In the genomic region with DNA sequence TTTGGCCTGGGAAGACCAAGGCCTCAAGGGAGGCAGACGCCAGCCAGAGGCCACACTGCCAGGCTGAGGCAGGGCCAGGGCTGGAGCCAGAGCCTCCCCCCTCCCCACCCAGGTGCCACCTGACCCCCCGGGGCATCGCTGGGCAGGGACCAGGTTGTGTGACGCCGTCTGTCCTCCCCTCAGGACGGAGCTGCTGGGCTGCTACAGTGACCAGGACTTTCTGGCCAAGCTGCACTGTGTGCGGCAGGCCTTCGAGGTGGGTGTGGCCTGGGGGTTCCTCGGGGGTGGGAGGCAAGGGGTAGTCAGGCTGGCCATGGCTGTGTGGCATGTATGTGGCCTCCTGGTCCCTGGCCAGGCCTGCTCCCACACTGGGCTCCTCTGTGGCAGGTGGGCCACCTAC, we compare ENCODE assay signal across 17 cellular contexts. TPM values are rescaled to one million over a fixed set of nuclear protein-coding genes. Genes with fewer than 3 reads are reported as not detected.
DNase-seq lines count a peak whose midpoint lies in the region; ATAC-seq, FAIRE-seq and TF ChIP-seq lines count a peak whose summit lies in the region.
"Had no signal": no experiment of that assay in that cellular context is flagged by ENCODE, and none has a peak within 500 bp of the region (broad histone marks: within the 10 kb centered on the region; RNA-seq: fewer than 3 reads in every experiment).

No MANE protein-coding gene starts in this region.

- TF ChIP-seq CTCF in HEK293 (tag by site-specific recombination; IDR thresholded peaks at IDR 0.05) (no peak), K562 (IDR thresholded peaks at IDR 0.05 in 2 of 3, conservative IDR thresholded peaks at IDR 0.05 in 1 of 3; ENCODE audit: insufficient read depth in 2 of 3, low read depth in 1 of 3, low read length in 3 of 3) (no peak), osteoblast (IDR thresholded peaks at IDR 0.05; ENCODE audit: extremely low read depth, low read depth, low read length) (no peak)

- no peak for TF ChIP-seq RAD21 in K562 (CRISPR knock-in tag; conservative IDR thresholded peaks at IDR 0.05 in 1 of 2, IDR thresholded peaks at IDR 0.05 in 1 of 2)

- H3K27ac ChIP-seq in HEK293 (ENCODE audit: extremely low read depth, low read depth, low read length): no peak overlapping the region
- no peak overlapping the region for H3K27ac ChIP-seq in K562 (ENCODE audit: extremely low read depth, low read depth, low read length)
- H3K27ac ChIP-seq in osteoblast (ENCODE audit: low read depth, low read length): no peak overlapping the region
- H3K27ac ChIP-seq: C4-2B had no signal

- BruUV-seq in K562 (replicated peaks; lab: Mats Ljungman, UMichigan): no TSS peak

- CTCF ChIA-PET in HEK293 (lab: Yijun Ruan, JAX) (no interaction called here), K562 (lab: Yijun Ruan, JAX; ENCODE audit: low intra/inter-chr PET ratio) (no interaction called here)

- TF ChIP-seq POLR2A in K562 (conservative IDR thresholded peaks at IDR 0.05): no peak

- H4K20me1 ChIP-seq in K562 (replicated peaks; ENCODE audit: control insufficient read depth, insufficient read depth, low read length): no peaks in the 10 kb centered on the region
- H4K20me1 ChIP-seq in osteoblast (ENCODE audit: insufficient read depth, low read length): peaks cover 4% of the 10 kb centered on the region

- no peak overlapping the region for H3K4me3 ChIP-seq in HEK293 (ENCODE audit: low read depth, low read length)
- H3K4me3 ChIP-seq in K562: no peak overlapping the region
- H3K4me3 ChIP-seq in osteoblast (ENCODE audit: insufficient read depth, low read length): no peak overlapping the region
- H3K4me3 ChIP-seq: GM23338 had no signal

- intact Hi-C loops in K562 (cut with micrococcal nuclease): no loop called here

- H3K9me3 ChIP-seq in HEK293 (ENCODE audit: control insufficient read depth, insufficient read depth, low read depth, low read length): no peaks in the 10 kb centered on the region
- no peaks in the 10 kb centered on the region for H3K9me3 ChIP-seq in K562 (replicated peaks; ENCODE audit: control insufficient read depth, insufficient read depth, low read depth, low read length)
- no peaks in the 10 kb centered on the region for H3K9me3 ChIP-seq in osteoblast (ENCODE audit: low read depth, low read length)
- H3K9me3 ChIP-seq: Caco-2 had no signal

- 94% methylated on average over 7 of the region's 9 CpGs for WGBS in K562 (ENCODE audit: insufficient coverage, low coverage, missing lambda C conversion rate)

- H3K36me3 ChIP-seq in HEK293 (ENCODE audit: control insufficient read depth in 2 of 2, insufficient read depth in 1 of 2, low read length in 2 of 2): peaks cover 4 to 68% of the 10 kb centered on the region in 2 experiments; a peak in 2 of 3 replicates
- peaks cover 80% of the 10 kb centered on the region for H3K36me3 ChIP-seq in K562 (ENCODE audit: control insufficient read depth, insufficient read depth, low read length)
- H3K36me3 ChIP-seq in osteoblast (ENCODE audit: insufficient read depth, low read length): peaks cover 44% of the 10 kb centered on the region

- TF ChIP-seq EP300 in K562 (IDR thresholded peaks at IDR 0.05; ENCODE audit: low read length): no peak

- H2AFZ ChIP-seq in K562 (ENCODE audit: low read depth, low read length) (no peak overlapping the region), osteoblast (ENCODE audit: low read length) (no peak overlapping the region)
- H2AFZ ChIP-seq: GM23338 had no signal

- DNase-seq in K562 (ENCODE audit: extremely low read depth in 1 of 4, low spot score in 3 of 4) (no peak), osteoblast (ENCODE audit: insufficient read length, low spot score, missing footprints) (peak; percentile 37), OCI-M2 (lab: John Stamatoyannopoulos, UW; ENCODE audit: unreplicated experiment) (no peak)
- DNase-seq in central memory CD4-positive, alpha-beta T cell: no peak
- DNase-seq: ACHN; CD4-positive, alpha-beta T cell; H7 had no signal

- ATAC-seq in K562 (no peak), GM18870 (IDR thresholded peaks at IDR 0.05; ENCODE audit: unreplicated experiment) (no peak)
- ATAC-seq: GM23338, HCT116 had no signal

- peaks cover 5% of the 10 kb centered on the region for H3K9me1 ChIP-seq in K562 (ENCODE audit: control insufficient read depth, insufficient read depth, low read length)

- in situ Hi-C loops in K562 (cut with MboI): no loop called here

- H3K4me1 ChIP-seq in HEK293 (ENCODE audit: control insufficient read depth, insufficient read depth, low read length) (no peaks in the 10 kb centered on the region), K562 (replicated peaks in 1 of 2; ENCODE audit: control insufficient read depth in 2 of 2, insufficient read depth in 2 of 2, low read length in 2 of 2) (peaks cover under 1 to 22% of the 10 kb centered on the region in 2 experiments; a peak in 3 of 5 replicates), osteoblast (ENCODE audit: insufficient read depth, low read length) (peaks cover 15% of the 10 kb centered on the region)
- H3K4me1 ChIP-seq: Caco-2 had no signal

- no peak for FAIRE-seq in K562 (lab: Jason Lieb, UNC)
- FAIRE-seq: A204.1, D721Med, G401.6, GM12891 had no signal

- H3K79me2 ChIP-seq in K562 (ENCODE audit: control insufficient read depth, insufficient read depth, low read length) (no peaks in the 10 kb centered on the region), osteoblast (ENCODE audit: insufficient read depth, low read length) (no peaks in the 10 kb centered on the region)

- POLR2A ChIA-PET in HEK293 (lab: Yijun Ruan, JAX): interaction anchor here (0.6 kb wide), 1 partner anchor 1213 kb away, joined by 3 read pairs; no protein-coding TSS in a partner anchor
- POLR2A ChIA-PET in K562 (lab: Yijun Ruan, JAX): no interaction called here

- no peak overlapping the region for H3K9ac ChIP-seq in K562 (ENCODE audit: insufficient read depth in 1 of 2, low read depth in 2 of 2, low read length in 2 of 2)

- H3K27me3 ChIP-seq in K562 (ENCODE audit: control insufficient read depth in 2 of 2, insufficient read depth in 2 of 2, low read length in 2 of 2): no peaks in the 10 kb centered on the region
- no peaks in the 10 kb centered on the region for H3K27me3 ChIP-seq in osteoblast (ENCODE audit: insufficient read depth, low read length)

- H3K4me2 ChIP-seq in K562 (ENCODE audit: insufficient read depth, low read length) (no peak overlapping the region), osteoblast (ENCODE audit: insufficient read depth, low read length) (no peak overlapping the region)
- H3K4me2 ChIP-seq: GM23338 had no signal

RNA-seq across cellular contexts. Expression of a gene that starts 17.9 kb away (rescaled TPM):
- 25.1 and 61.9 TPM in 2 replicates for total RNA-seq in K562 (2011; cell fraction: chromatin; rRNA removed; ENCODE audit: low replicate concordance)
- total RNA-seq in K562 (2011; cell fraction: nucleolus; rRNA removed): 71.3 and 71.4 TPM in 2 replicates
- total RNA-seq in K562 (2011; cell fraction: nucleoplasm; rRNA removed): 60.4 and 62.9 TPM in 2 replicates
- total RNA-seq in K562 (2014; rRNA removed) (25.2 and 28.7 TPM in 2 replicates), K562 (2014; rRNA removed; fragmentation: Illumina TruSeq; extraction: Trizol) (16.1 and 20.1 TPM in 2 replicates), K562 (2015; rRNA removed; fragmentation: Illumina TruSeq; extraction: Trizol) (29.8 and 30.5 TPM in 2 replicates), K562 (2021) (37.5 and 39.8 TPM in 2 replicates), osteoblast (10.3 and 10.5 TPM in 2 replicates)
- polyA plus RNA-seq in K562 (2011; rRNA removed) (33.4 and 36.2 TPM in 2 replicates), K562 (2014; fragmentation: Illumina TruSeq; extraction: Trizol) (34.6 and 38.7 TPM in 2 replicates), K562 (2014; fragmentation: Nextera tagmentation; extraction: Ambion mirVana) (10 to 100 TPM in 1 of 2 experiments, 1 to 10 TPM in 1; 3.0 to 19.2 TPM), K562 (2014; rRNA removed) (36.5 and 40.5 TPM in 2 replicates)
- 45.2 and 65.3 TPM in 2 replicates for polyA plus RNA-seq in K562 (2011; cell fraction: cytosol; rRNA removed)
- polyA plus RNA-seq in K562 (2011; cell fraction: nucleus; rRNA removed): 50.0 and 61.6 TPM in 2 replicates
- polyA plus RNA-seq in K562 (2012): 21.4 and 22.1 TPM in 2 replicates
- 19.4 and 20.2 TPM in 2 replicates for polyA minus RNA-seq in K562 (2011; rRNA and poly(A)+ RNA removed)
- 11.6 and 13.9 TPM in 2 replicates for polyA minus RNA-seq in K562 (2011; cell fraction: cytosol; rRNA and poly(A)+ RNA removed)
- polyA minus RNA-seq in K562 (2011; cell fraction: nucleus; rRNA and poly(A)+ RNA removed): 9.4 and 14.6 TPM in 2 replicates

RNA-seq across cellular contexts. Expression of a gene that starts 26.6 kb away (rescaled TPM):
- 92.3 and 308 TPM in 2 replicates for total RNA-seq in K562 (2011; cell fraction: chromatin; rRNA removed; ENCODE audit: low replicate concordance)
- 215 and 248 TPM in 2 replicates for total RNA-seq in K562 (2011; cell fraction: nucleolus; rRNA removed)
- 114 and 139 TPM in 2 replicates for total RNA-seq in K562 (2011; cell fraction: nucleoplasm; rRNA removed)
- 25.4 and 30.5 TPM in 2 replicates for total RNA-seq in K562 (2014; rRNA removed)
- 5.3 and 7.3 TPM in 2 replicates for total RNA-seq in K562 (2014; rRNA removed; fragmentation: Illumina TruSeq; extraction: Trizol)
- 18.0 and 22.7 TPM in 2 replicates for total RNA-seq in K562 (2015; rRNA removed; fragmentation: Illumina TruSeq; extraction: Trizol)
- total RNA-seq in K562 (2021): 47.6 and 49.4 TPM in 2 replicates
- polyA plus RNA-seq in K562 (2011; rRNA removed): 19.8 and 37.8 TPM in 2 replicates
- 19.0 and 25.6 TPM in 2 replicates for polyA plus RNA-seq in K562 (2011; cell fraction: cytosol; rRNA removed)
- polyA plus RNA-seq in K562 (2011; cell fraction: nucleus; rRNA removed): 374 and 378 TPM in 2 replicates
- polyA plus RNA-seq in K562 (2012): 25.3 and 34.3 TPM in 2 replicates
- polyA plus RNA-seq in K562 (2014; fragmentation: Illumina TruSeq; extraction: Trizol): 15.2 and 25.9 TPM in 2 replicates
- under 1 TPM; 0.15 to 0.77 TPM for polyA plus RNA-seq in K562 (2014; fragmentation: Nextera tagmentation; extraction: Ambion mirVana)
- polyA plus RNA-seq in K562 (2014; rRNA removed): 51.4 and 54.1 TPM in 2 replicates
- 7.0 and 8.3 TPM in 2 replicates for polyA minus RNA-seq in K562 (2011; rRNA and poly(A)+ RNA removed)
- 10.7 and 12.7 TPM in 2 replicates for polyA minus RNA-seq in K562 (2011; cell fraction: cytosol; rRNA and poly(A)+ RNA removed)
- 52.0 and 76.5 TPM in 2 replicates for polyA minus RNA-seq in K562 (2011; cell fraction: nucleus; rRNA and poly(A)+ RNA removed)
- total RNA-seq in osteoblast: 21.2 and 22.4 TPM in 2 replicates

RNA-seq across cellular contexts. Expression of a gene that starts 34.9 kb away (rescaled TPM):
- total RNA-seq in K562 (2011; cell fraction: chromatin; rRNA removed; ENCODE audit: low replicate concordance): 56.9 and 171 TPM in 2 replicates
- 132 and 142 TPM in 2 replicates for total RNA-seq in K562 (2011; cell fraction: nucleolus; rRNA removed)
- 83.5 and 91.6 TPM in 2 replicates for total RNA-seq in K562 (2011; cell fraction: nucleoplasm; rRNA removed)
- 58.8 and 72.7 TPM in 2 replicates for total RNA-seq in K562 (2014; rRNA removed)
- total RNA-seq in K562 (2014; rRNA removed; fragmentation: Illumina TruSeq; extraction: Trizol): 17.3 and 23.0 TPM in 2 replicates
- total RNA-seq in K562 (2015; rRNA removed; fragmentation: Illumina TruSeq; extraction: Trizol): 35.2 and 35.9 TPM in 2 replicates
- total RNA-seq in K562 (2021): 88.4 and 90.2 TPM in 2 replicates
- 60.6 and 64.2 TPM in 2 replicates for polyA plus RNA-seq in K562 (2011; rRNA removed)
- polyA plus RNA-seq in K562 (2011; cell fraction: cytosol; rRNA removed): 57.8 and 99.1 TPM in 2 replicates
- 381 and 681 TPM in 2 replicates for polyA plus RNA-seq in K562 (2011; cell fraction: nucleus; rRNA removed)
- 72.8 and 106 TPM in 2 replicates for polyA plus RNA-seq in K562 (2012)
- polyA plus RNA-seq in K562 (2014; fragmentation: Illumina TruSeq; extraction: Trizol): 63.3 and 68.6 TPM in 2 replicates
- polyA plus RNA-seq in K562 (2014; fragmentation: Nextera tagmentation; extraction: Ambion mirVana): under 1 TPM; 0.20 to 0.98 TPM
- 118 and 124 TPM in 2 replicates for polyA plus RNA-seq in K562 (2014; rRNA removed)
- polyA minus RNA-seq in K562 (2011; rRNA and poly(A)+ RNA removed): 7.6 and 15.5 TPM in 2 replicates
- 24.0 and 25.5 TPM in 2 replicates for polyA minus RNA-seq in K562 (2011; cell fraction: cytosol; rRNA and poly(A)+ RNA removed)
- polyA minus RNA-seq in K562 (2011; cell fraction: nucleus; rRNA and poly(A)+ RNA removed): 32.9 and 40.3 TPM in 2 replicates
- total RNA-seq in osteoblast: 37.3 and 38.6 TPM in 2 replicates

RNA-seq across cellular contexts. Expression of a gene that starts 47.5 kb away (rescaled TPM):
- total RNA-seq in K562 (2011; cell fraction: chromatin; rRNA removed; ENCODE audit: low replicate concordance): 9.6 and 13.0 TPM in 2 replicates
- 6.7 and 10.3 TPM in 2 replicates for total RNA-seq in K562 (2011; cell fraction: nucleolus; rRNA removed)
- total RNA-seq in K562 (2011; cell fraction: nucleoplasm; rRNA removed): 6.0 and 8.1 TPM in 2 replicates
- total RNA-seq in K562 (2014; rRNA removed) (8.2 and 10.1 TPM in 2 replicates), K562 (2014; rRNA removed; fragmentation: Illumina TruSeq; extraction: Trizol) (2.7 and 3.7 TPM in 2 replicates), K562 (2015; rRNA removed; fragmentation: Illumina TruSeq; extraction: Trizol) (4.7 and 4.8 TPM in 2 replicates), K562 (2021) (13.8 and 14.8 TPM in 2 replicates), osteoblast (64.8 and 79.6 TPM in 2 replicates)
- polyA plus RNA-seq in K562 (2011; rRNA removed) (5.4 and 9.6 TPM in 2 replicates), K562 (2014; fragmentation: Illumina TruSeq; extraction: Trizol) (7.4 and 11.7 TPM in 2 replicates), K562 (2014; fragmentation: Nextera tagmentation; extraction: Ambion mirVana) (under 1 TPM; 0.20 to 0.67 TPM), K562 (2014; rRNA removed) (6.2 and 6.3 TPM in 2 replicates)
- 8.6 and 11.9 TPM in 2 replicates for polyA plus RNA-seq in K562 (2011; cell fraction: cytosol; rRNA removed)
- polyA plus RNA-seq in K562 (2011; cell fraction: nucleus; rRNA removed): 12.2 and 15.8 TPM in 2 replicates
- polyA plus RNA-seq in K562 (2012): 10.9 and 22.6 TPM in 2 replicates
- 5.0 and 5.1 TPM in 2 replicates for polyA minus RNA-seq in K562 (2011; rRNA and poly(A)+ RNA removed)
- 7.5 and 12.5 TPM in 2 replicates for polyA minus RNA-seq in K562 (2011; cell fraction: cytosol; rRNA and poly(A)+ RNA removed)
- 2.2 and 4.3 TPM in 2 replicates for polyA minus RNA-seq in K562 (2011; cell fraction: nucleus; rRNA and poly(A)+ RNA removed)

RNA-seq across cellular contexts. Expression of a gene that starts 48.2 kb away (rescaled TPM):
- 42.2 and 97.6 TPM in 2 replicates for total RNA-seq in K562 (2011; cell fraction: chromatin; rRNA removed; ENCODE audit: low replicate concordance)
- 57.8 and 60.5 TPM in 2 replicates for total RNA-seq in K562 (2011; cell fraction: nucleolus; rRNA removed)
- total RNA-seq in K562 (2011; cell fraction: nucleoplasm; rRNA removed): 50.5 and 57.4 TPM in 2 replicates
- total RNA-seq in K562 (2014; rRNA removed): 87.7 and 122 TPM in 2 replicates
- total RNA-seq in K562 (2014; rRNA removed; fragmentation: Illumina TruSeq; extraction: Trizol): 54.0 and 58.6 TPM in 2 replicates
- 73.0 and 77.4 TPM in 2 replicates for total RNA-seq in K562 (2015; rRNA removed; fragmentation: Illumina TruSeq; extraction: Trizol)
- 109 and 119 TPM in 2 replicates for total RNA-seq in K562 (2021)
- 106 and 121 TPM in 2 replicates for polyA plus RNA-seq in K562 (2011; rRNA removed)
- polyA plus RNA-seq in K562 (2011; cell fraction: cytosol; rRNA removed): 85.0 and 104 TPM in 2 replicates
- 59.1 and 61.5 TPM in 2 replicates for polyA plus RNA-seq in K562 (2011; cell fraction: nucleus; rRNA removed)
- polyA plus RNA-seq in K562 (2012): 76.9 and 94.0 TPM in 2 replicates
- polyA plus RNA-seq in K562 (2014; fragmentation: Illumina TruSeq; extraction: Trizol): 72.6 and 83.7 TPM in 2 replicates
- 1 to 10 TPM; 1.7 to 3.4 TPM for polyA plus RNA-seq in K562 (2014; fragmentation: Nextera tagmentation; extraction: Ambion mirVana)
- polyA plus RNA-seq in K562 (2014; rRNA removed): 60.6 and 66.3 TPM in 2 replicates
- 99.5 and 120 TPM in 2 replicates for polyA minus RNA-seq in K562 (2011; rRNA and poly(A)+ RNA removed)
- 61.5 and 61.9 TPM in 2 replicates for polyA minus RNA-seq in K562 (2011; cell fraction: cytosol; rRNA and poly(A)+ RNA removed)
- polyA minus RNA-seq in K562 (2011; cell fraction: nucleus; rRNA and poly(A)+ RNA removed): 15.3 and 28.9 TPM in 2 replicates
- total RNA-seq in osteoblast: 64.8 and 73.5 TPM in 2 replicates
